22 cellular contexts compared by ENCODE assay signal in the genomic region with DNA sequence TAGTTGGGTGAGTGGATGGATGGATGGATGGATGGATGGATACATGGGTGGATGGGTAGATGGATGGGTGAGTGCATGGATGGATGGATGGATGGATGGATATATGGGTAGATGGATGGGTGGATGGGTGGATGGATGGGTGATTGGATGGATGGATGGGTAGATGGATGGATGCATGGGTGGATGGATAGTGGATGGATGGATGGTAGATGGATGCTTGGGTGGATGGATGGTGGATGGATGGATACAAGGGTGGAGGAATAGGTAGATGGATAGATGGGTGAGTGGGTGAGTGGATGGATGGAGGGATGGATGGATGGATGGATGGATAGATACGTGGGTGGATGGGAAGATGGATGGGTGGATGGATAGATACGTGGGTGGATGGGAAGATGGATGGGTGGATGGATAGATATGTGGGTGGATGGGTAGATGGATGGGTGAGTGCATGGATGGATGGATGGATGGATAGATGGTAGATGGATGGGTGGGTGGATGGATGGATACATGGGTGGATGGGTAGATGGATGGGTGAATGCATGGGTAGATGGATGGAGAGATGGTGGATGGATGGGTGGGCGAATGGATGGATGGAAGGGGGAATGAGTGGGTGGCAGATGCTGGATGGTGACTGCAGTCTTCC. TPM values are rescaled to one million over a fixed set of nuclear protein-coding genes. Genes with fewer than 3 reads are reported as not detected.
DNase-seq lines count a peak whose midpoint lies in the region; ATAC-seq, FAIRE-seq and TF ChIP-seq lines count a peak whose summit lies in the region.
"Had no signal": no experiment of that assay in that cellular context is flagged by ENCODE, and none has a peak within 500 bp of the region (broad histone marks: within the 10 kb centered on the region; RNA-seq: fewer than 3 reads in every experiment).

No MANE protein-coding gene starts in this region.

- H3K4me2 ChIP-seq in HepG2 (ENCODE audit: low read depth, low read length) (no peak overlapping the region), K562 (ENCODE audit: insufficient read depth, low read length) (no peak overlapping the region)
- H3K4me2 ChIP-seq: BLaER1 had no signal

- H3K4me1 ChIP-seq in HepG2 (ENCODE audit: insufficient read depth, low read length) (peaks cover 11% of the 10 kb centered on the region), right lobe of liver (no peaks in the 10 kb centered on the region), K562 (replicated peaks in 1 of 2; ENCODE audit: control insufficient read depth in 2 of 2, insufficient read depth in 2 of 2, low read length in 2 of 2) (peaks cover 0 to 43% of the 10 kb centered on the region in 2 experiments; a peak in 3 of 5 replicates)
- H3K4me1 ChIP-seq: Caco-2, HAP-1 had no signal

- no peak for FAIRE-seq in HepG2 (lab: Jason Lieb, UNC)
- FAIRE-seq in K562 (lab: Jason Lieb, UNC), result no peak
- peak; percentile 98 for FAIRE-seq in urothelium cell line (lab: Jason Lieb, UNC)
- FAIRE-seq: A204.1, GM12878, GM19239, H54 had no signal

- intact Hi-C loops in HepG2 (cut with micrococcal nuclease; ENCODE audit: unreplicated experiment) (no loop called here), right lobe of liver (cut with DNase I) (no loop called here), K562 (cut with micrococcal nuclease) (loop anchor here (10.0 kb wide), 1 partner anchor 117 kb away; no protein-coding TSS in a partner anchor)

- CTCF ChIA-PET in HepG2 (lab: Yijun Ruan, JAX; ENCODE audit: low intra/inter-chr PET ratio, low total read pairs) (no interaction called here), K562 (lab: Yijun Ruan, JAX; ENCODE audit: low intra/inter-chr PET ratio) (no interaction called here)

- H3K36me3 ChIP-seq in HepG2 (replicated peaks in 1 of 2; ENCODE audit: control insufficient read depth in 1 of 2, insufficient read depth in 2 of 2, low read length in 2 of 2) (no peaks in the 10 kb centered on the region), right lobe of liver (no peaks in the 10 kb centered on the region), K562 (ENCODE audit: control insufficient read depth, insufficient read depth, low read length) (no peaks in the 10 kb centered on the region)
- H3K36me3 ChIP-seq: BLaER1, HAP-1 had no signal

- no peak overlapping the region for H3K4me3 ChIP-seq in HepG2 (replicated peaks in 1 of 3; ENCODE audit: insufficient read depth in 1 of 3, low read depth in 2 of 3, low read length in 3 of 3)
- no peak overlapping the region for H3K4me3 ChIP-seq in right lobe of liver
- no peak overlapping the region for H3K4me3 ChIP-seq in K562
- H3K4me3 ChIP-seq: BLaER1, GM12878, HAP-1 had no signal

- TF ChIP-seq CTCF in HepG2 (CRISPR knock-in tag; IDR thresholded peaks at IDR 0.05) (no peak), right lobe of liver (IDR thresholded peaks at IDR 0.05) (no peak), K562 (IDR thresholded peaks at IDR 0.05 in 2 of 3, conservative IDR thresholded peaks at IDR 0.05 in 1 of 3; ENCODE audit: insufficient read depth in 2 of 3, low read depth in 1 of 3, low read length in 3 of 3) (no peak)

- H3K79me2 ChIP-seq in HepG2 (ENCODE audit: insufficient read depth, low read length) (no peaks in the 10 kb centered on the region), K562 (ENCODE audit: control insufficient read depth, insufficient read depth, low read length) (no peaks in the 10 kb centered on the region)

- TF ChIP-seq EP300 in HepG2 (IDR thresholded peaks at IDR 0.05; ENCODE audit: low read depth in 2 of 2, low read length in 2 of 2) (no peak), HepG2 (CRISPR knock-in tag; IDR thresholded peaks at IDR 0.05; ENCODE audit: borderline replicate concordance) (no peak), K562 (IDR thresholded peaks at IDR 0.05; ENCODE audit: low read length) (no peak)

- TF ChIP-seq POLR2A in HepG2 (IDR thresholded peaks at IDR 0.05; ENCODE audit: insufficient read depth in 1 of 2, low read depth in 2 of 2, low read length in 2 of 2) (no peak), right lobe of liver (IDR thresholded peaks at IDR 0.05) (no peak), K562 (conservative IDR thresholded peaks at IDR 0.05) (no peak)

- in situ Hi-C loops in HepG2 (cut with HindIII; ENCODE audit: extremely low pct_ligation_motif_present, low pct_unique_long_range_greater_than_20kb) (no loop called here), K562 (cut with MboI) (no loop called here)

- H3K9me3 ChIP-seq in HepG2 (ENCODE audit: low read length) (no peaks in the 10 kb centered on the region), right lobe of liver (no peaks in the 10 kb centered on the region), K562 (replicated peaks; ENCODE audit: control insufficient read depth, insufficient read depth, low read depth, low read length) (no peaks in the 10 kb centered on the region)
- H3K9me3 ChIP-seq: BLaER1, HAP-1 had no signal

- no peaks in the 10 kb centered on the region for H3K9me1 ChIP-seq in K562 (ENCODE audit: control insufficient read depth, insufficient read depth, low read length)

- TF ChIP-seq RAD21 in HepG2 (CRISPR knock-in tag; IDR thresholded peaks at IDR 0.05), result no peak
- no peak for TF ChIP-seq RAD21 in K562 (CRISPR knock-in tag; conservative IDR thresholded peaks at IDR 0.05 in 1 of 2, IDR thresholded peaks at IDR 0.05 in 1 of 2)

- BruUV-seq in HepG2 (replicated peaks; lab: Mats Ljungman, UMichigan) (no TSS peak), K562 (replicated peaks; lab: Mats Ljungman, UMichigan) (no TSS peak)

- H3K27me3 ChIP-seq in HepG2 (ENCODE audit: control insufficient read depth in 1 of 2, insufficient read depth in 2 of 2, low read length in 2 of 2) (peaks cover 15 to 74% of the 10 kb centered on the region in 2 experiments), right lobe of liver (no peaks in the 10 kb centered on the region), K562 (ENCODE audit: control insufficient read depth in 2 of 2, insufficient read depth in 2 of 2, low read length in 2 of 2) (peaks cover 10 to 54% of the 10 kb centered on the region in 2 experiments)

- H4K20me1 ChIP-seq in HepG2 (ENCODE audit: insufficient read depth, low read length) (peaks cover 4% of the 10 kb centered on the region; the same call in 1 of the 2 replicates), K562 (replicated peaks; ENCODE audit: control insufficient read depth, insufficient read depth, low read length) (0 out of 2 replicates have a peak, but pooled peaks cover 8% of the 10 kb centered on the region)

- H3K27ac ChIP-seq in HepG2 (ENCODE audit: extremely low read length, insufficient read depth, low read length) (no peak overlapping the region), right lobe of liver (no peak overlapping the region), K562 (ENCODE audit: extremely low read depth, low read depth, low read length) (no peak overlapping the region)
- H3K27ac ChIP-seq: 22Rv1, BLaER1, C4-2B had no signal

- POLR2A ChIA-PET in HepG2 (lab: Yijun Ruan, JAX), result no interaction called here
- POLR2A ChIA-PET in K562 (lab: Yijun Ruan, JAX), result no interaction called here

- no peak for ATAC-seq in HepG2
- no peak for ATAC-seq in right lobe of liver
- ATAC-seq in K562, result no peak
- ATAC-seq in GM21786 (IDR thresholded peaks at IDR 0.05; ENCODE audit: unreplicated experiment), result no peak
- no peak for ATAC-seq in GM19395 (IDR thresholded peaks at IDR 0.05; ENCODE audit: unreplicated experiment)
- ATAC-seq: CD8-positive, alpha-beta T cell; GM12878 had no signal

- DNase-seq in HepG2 (ENCODE audit: low spot score), result no peak
- no peak for DNase-seq in right lobe of liver
- no peak for DNase-seq in K562 (ENCODE audit: extremely low read depth in 1 of 4, low spot score in 3 of 4)
- no peak for DNase-seq in urothelium cell line (ENCODE audit: low spot score)
- DNase-seq: Caco-2; CD4-positive, CD25-positive, alpha-beta regulatory T cell; CD8-positive, alpha-beta T cell; DMS 273 treated with DMSO at 0.1 percent for 48 hours; DMS79; EL; GDM1; GOT3 had no signal

- H2AFZ ChIP-seq in HepG2 (ENCODE audit: low read length) (no peak overlapping the region), K562 (ENCODE audit: low read depth, low read length) (no peak overlapping the region)

- WGBS in HepG2 (ENCODE audit: low lambda C conversion rate), result 1% methylated on average over 3 of the region's 3 CpGs
- 20% methylated on average over 3 of the region's 3 CpGs for WGBS in right lobe of liver (ENCODE audit: insufficient coverage, low coverage, low lambda C conversion rate, missing lambda C conversion rate)
- WGBS in K562 (ENCODE audit: insufficient coverage, low coverage, missing lambda C conversion rate), result 0% methylated on average over 3 of the region's 3 CpGs

- H3K9ac ChIP-seq in HepG2 (ENCODE audit: insufficient read depth, low read depth, low read length), result no peak overlapping the region
- H3K9ac ChIP-seq in K562 (ENCODE audit: insufficient read depth in 1 of 2, low read depth in 2 of 2, low read length in 2 of 2), result no peak overlapping the region
- H3K9ac ChIP-seq: BLaER1 had no signal

RNA-seq across cellular contexts. Expression of gene ZNF469, which starts 19.0 kb away (rescaled TPM):
- total RNA-seq in HepG2 (2016; rRNA removed; fragmentation: Illumina TruSeq; extraction: Trizol) (not detected in 2 replicates), right lobe of liver (1 to 10 TPM in 2 of 6 experiments, under 1 TPM in 4; 0.22 to 1.3 (median 0.37) TPM), K562 (2014; rRNA removed) (under 0.01 TPM in 1 of 2 replicates, not detected in the other), K562 (2014; rRNA removed; fragmentation: Illumina TruSeq; extraction: Trizol) (not detected in 2 replicates), K562 (2015; rRNA removed; fragmentation: Illumina TruSeq; extraction: Trizol) (not detected in 2 replicates), K562 (2021) (0.02 and 0.04 TPM in 2 replicates)
- not detected in 2 replicates for total RNA-seq in HepG2 (2016; cell fraction: cytosol; rRNA removed; fragmentation: Illumina TruSeq; extraction: Trizol; ENCODE audit: low read depth)
- not detected in 2 replicates for total RNA-seq in HepG2 (2016; cell fraction: insoluble cytoplasmic fraction; rRNA removed; fragmentation: Illumina TruSeq; extraction: Trizol)
- not detected in 2 replicates for total RNA-seq in HepG2 (2016; cell fraction: membrane; rRNA removed; fragmentation: Illumina TruSeq; extraction: Trizol)
- not detected in 2 replicates for total RNA-seq in HepG2 (2016; cell fraction: nucleus; rRNA removed; fragmentation: Illumina TruSeq; extraction: Trizol)
- polyA plus RNA-seq in HepG2 (2011; rRNA removed) (not detected in 2 replicates), K562 (2011; rRNA removed) (not detected in 2 replicates), K562 (2014; fragmentation: Illumina TruSeq; extraction: Trizol) (0.01 TPM in 1 of 2 replicates, not detected in the other), K562 (2014; fragmentation: Nextera tagmentation; extraction: Ambion mirVana) (not detected), K562 (2014; rRNA removed) (0.01 TPM in 1 of 2 replicates, not detected in the other)
- not detected in 2 replicates for polyA plus RNA-seq in HepG2 (2011; cell fraction: cytosol; rRNA removed)
- polyA plus RNA-seq in HepG2 (2011; cell fraction: nucleus; rRNA removed), result 0.02 TPM in 1 of 2 replicates, not detected in the other
- polyA plus RNA-seq in HepG2 (2012), result not detected in 2 replicates
- not detected in 2 replicates for polyA plus RNA-seq in HepG2 (2016; cell fraction: cytosol; fragmentation: Illumina TruSeq; extraction: Trizol; ENCODE audit: low read depth)
- not detected in 2 replicates for polyA plus RNA-seq in HepG2 (2016; cell fraction: insoluble cytoplasmic fraction; fragmentation: Illumina TruSeq; extraction: Trizol; ENCODE audit: low read depth)
- polyA plus RNA-seq in HepG2 (2016; cell fraction: membrane; fragmentation: Illumina TruSeq; extraction: Trizol; ENCODE audit: low read depth), result not detected in 2 replicates
- polyA plus RNA-seq in HepG2 (2016; cell fraction: nucleus; fragmentation: Illumina TruSeq; extraction: Trizol; ENCODE audit: insufficient read depth, low read depth), result not detected in 2 replicates
- not detected in 2 replicates for polyA minus RNA-seq in HepG2 (2011; rRNA and poly(A)+ RNA removed; ENCODE audit: low replicate concordance)
- polyA minus RNA-seq in HepG2 (2011; cell fraction: cytosol; rRNA and poly(A)+ RNA removed), result not detected in 2 replicates
- not detected in 2 replicates for polyA minus RNA-seq in HepG2 (2011; cell fraction: nucleus; rRNA and poly(A)+ RNA removed)
- 0.04 and 0.09 TPM in 2 replicates for total RNA-seq in K562 (2011; cell fraction: chromatin; rRNA removed; ENCODE audit: low replicate concordance)
- total RNA-seq in K562 (2011; cell fraction: nucleolus; rRNA removed), result 0.13 and 0.17 TPM in 2 replicates
- under 0.01 and 0.08 TPM in 2 replicates for total RNA-seq in K562 (2011; cell fraction: nucleoplasm; rRNA removed)
- under 0.01 and 0.01 TPM in 2 replicates for polyA plus RNA-seq in K562 (2011; cell fraction: cytosol; rRNA removed)
- polyA plus RNA-seq in K562 (2011; cell fraction: nucleus; rRNA removed), result 0.01 and 0.03 TPM in 2 replicates
- 0.01 TPM in 2 replicates for polyA plus RNA-seq in K562 (2012)
- under 0.01 and 0.04 TPM in 2 replicates for polyA minus RNA-seq in K562 (2011; rRNA and poly(A)+ RNA removed)
- 0.09 and 0.10 TPM in 2 replicates for polyA minus RNA-seq in K562 (2011; cell fraction: cytosol; rRNA and poly(A)+ RNA removed)
- polyA minus RNA-seq in K562 (2011; cell fraction: nucleus; rRNA and poly(A)+ RNA removed), result under 0.01 and 0.11 TPM in 2 replicates

RNA-seq across cellular contexts. Expression of gene ZFPM1, which starts 51.4 kb away (rescaled TPM):
- total RNA-seq in HepG2 (2016; rRNA removed; fragmentation: Illumina TruSeq; extraction: Trizol) (3.4 and 3.8 TPM in 2 replicates), right lobe of liver (10 to 100 TPM in 2 of 6 experiments, 1 to 10 TPM in 4; 3.8 to 15.5 (median 8.3) TPM), K562 (2014; rRNA removed) (4.5 and 8.7 TPM in 2 replicates), K562 (2014; rRNA removed; fragmentation: Illumina TruSeq; extraction: Trizol) (0.26 and 0.47 TPM in 2 replicates), K562 (2015; rRNA removed; fragmentation: Illumina TruSeq; extraction: Trizol) (3.2 and 4.5 TPM in 2 replicates), K562 (2021) (32.7 and 35.9 TPM in 2 replicates)
- 0.81 and 2.1 TPM in 2 replicates for total RNA-seq in HepG2 (2016; cell fraction: cytosol; rRNA removed; fragmentation: Illumina TruSeq; extraction: Trizol; ENCODE audit: low read depth)
- total RNA-seq in HepG2 (2016; cell fraction: insoluble cytoplasmic fraction; rRNA removed; fragmentation: Illumina TruSeq; extraction: Trizol), result 3.4 and 3.9 TPM in 2 replicates
- 3.4 and 4.3 TPM in 2 replicates for total RNA-seq in HepG2 (2016; cell fraction: membrane; rRNA removed; fragmentation: Illumina TruSeq; extraction: Trizol)
- total RNA-seq in HepG2 (2016; cell fraction: nucleus; rRNA removed; fragmentation: Illumina TruSeq; extraction: Trizol), result 3.4 and 6.6 TPM in 2 replicates
- polyA plus RNA-seq in HepG2 (2011; rRNA removed) (1.3 and 1.7 TPM in 2 replicates), K562 (2011; rRNA removed) (0.88 and 1.4 TPM in 2 replicates), K562 (2014; fragmentation: Illumina TruSeq; extraction: Trizol) (1.2 and 5.1 TPM in 2 replicates), K562 (2014; fragmentation: Nextera tagmentation; extraction: Ambion mirVana) (under 1 TPM; 0.03 to 0.11 TPM), K562 (2014; rRNA removed) (4.7 and 5.5 TPM in 2 replicates)
- 0.79 and 1.3 TPM in 2 replicates for polyA plus RNA-seq in HepG2 (2011; cell fraction: cytosol; rRNA removed)
- polyA plus RNA-seq in HepG2 (2011; cell fraction: nucleus; rRNA removed), result 7.1 and 7.6 TPM in 2 replicates
- polyA plus RNA-seq in HepG2 (2012), result 7.2 and 7.6 TPM in 2 replicates
- 1.2 TPM in 2 replicates for polyA plus RNA-seq in HepG2 (2016; cell fraction: cytosol; fragmentation: Illumina TruSeq; extraction: Trizol; ENCODE audit: low read depth)
- 3.7 and 8.7 TPM in 2 replicates for polyA plus RNA-seq in HepG2 (2016; cell fraction: insoluble cytoplasmic fraction; fragmentation: Illumina TruSeq; extraction: Trizol; ENCODE audit: low read depth)
- polyA plus RNA-seq in HepG2 (2016; cell fraction: membrane; fragmentation: Illumina TruSeq; extraction: Trizol; ENCODE audit: low read depth), result 2.7 and 4.8 TPM in 2 replicates
- polyA plus RNA-seq in HepG2 (2016; cell fraction: nucleus; fragmentation: Illumina TruSeq; extraction: Trizol; ENCODE audit: insufficient read depth, low read depth), result 14.0 and 14.3 TPM in 2 replicates
- 0.98 and 4.2 TPM in 2 replicates for polyA minus RNA-seq in HepG2 (2011; rRNA and poly(A)+ RNA removed; ENCODE audit: low replicate concordance)
- polyA minus RNA-seq in HepG2 (2011; cell fraction: cytosol; rRNA and poly(A)+ RNA removed), result 2.7 and 6.6 TPM in 2 replicates
- 5.0 and 7.5 TPM in 2 replicates for polyA minus RNA-seq in HepG2 (2011; cell fraction: nucleus; rRNA and poly(A)+ RNA removed)
- total RNA-seq in K562 (2011; cell fraction: chromatin; rRNA removed; ENCODE audit: low replicate concordance), result 14.4 and 38.8 TPM in 2 replicates
- 25.3 and 27.9 TPM in 2 replicates for total RNA-seq in K562 (2011; cell fraction: nucleolus; rRNA removed)
- 16.8 and 18.9 TPM in 2 replicates for total RNA-seq in K562 (2011; cell fraction: nucleoplasm; rRNA removed)
- polyA plus RNA-seq in K562 (2011; cell fraction: cytosol; rRNA removed), result 0.81 and 4.8 TPM in 2 replicates
- polyA plus RNA-seq in K562 (2011; cell fraction: nucleus; rRNA removed), result 3.4 and 13.6 TPM in 2 replicates
- 7.9 and 12.2 TPM in 2 replicates for polyA plus RNA-seq in K562 (2012)
- polyA minus RNA-seq in K562 (2011; rRNA and poly(A)+ RNA removed), result 0.30 and 1.1 TPM in 2 replicates
- 12.3 and 14.7 TPM in 2 replicates for polyA minus RNA-seq in K562 (2011; cell fraction: cytosol; rRNA and poly(A)+ RNA removed)
- 7.7 and 10.1 TPM in 2 replicates for polyA minus RNA-seq in K562 (2011; cell fraction: nucleus; rRNA and poly(A)+ RNA removed)

Comparison
In these comparisons a context has a peak if more than half of its experiments do, and no peak if none do; other contexts are left out.
1. Of the 241 proteins assayed by ChIP-seq in both HepG2 and K562: peak only in HepG2: FOXK2, MNT, NBN, RAD51 and ZNF282; only in K562: EHMT2; in both: none; in neither: 233; mixed calls (peak in some experiments, not most) for 2.